ENCODE assay signal across 21 cellular contexts in genomic region chr12:114395755-114396152, GRCh38. TPM values are rescaled to one million over a fixed set of nuclear protein-coding genes. Genes with fewer than 3 reads are reported as not detected.
DNase-seq lines count a peak whose midpoint lies in the region; ATAC-seq, FAIRE-seq and TF ChIP-seq lines count a peak whose summit lies in the region.
"Had no signal": no experiment of that assay in that cellular context is flagged by ENCODE, and none has a peak within 500 bp of the region (broad histone marks: within the 10 kb centered on the region; RNA-seq: fewer than 3 reads in every experiment).

No MANE protein-coding gene starts in this region.

- no peaks in the 10 kb centered on the region for H3K9me3 ChIP-seq in RWPE2 (ENCODE audit: severe bottlenecking)
- no peaks in the 10 kb centered on the region for H3K9me3 ChIP-seq in neural cell (ENCODE audit: low read length)
- H3K9me3 ChIP-seq: body of pancreas, tibial nerve had no signal

- ATAC-seq in RWPE2 (ENCODE audit: low read depth) (peak; percentile 44; the same call in 2 of the 3 replicates), HG03196 (IDR thresholded peaks at IDR 0.05; ENCODE audit: unreplicated experiment) (no peak)
- ATAC-seq: activated CD8-positive, alpha-beta T cell treated with anti-CD3 and anti-CD28 coated beads, Interleukin-2, amount 10 ng/mL, durations not matched to agents 7 days and 5 days; body of pancreas had no signal

- H3F3A ChIP-seq in neural cell (ENCODE audit: insufficient read depth, low read length, poor library complexity, severe bottlenecking): no peaks in the 10 kb centered on the region

- H2AFZ ChIP-seq in neural cell (ENCODE audit: low read depth, low read length): no peak overlapping the region

- H3K79me2 ChIP-seq in neural cell (replicated peaks; ENCODE audit: insufficient read depth, low read length): no peaks in the 10 kb centered on the region

- peak; percentile 57 for DNase-seq in ELF-1 (ENCODE audit: low read depth, low spot score)
- DNase-seq in RWPE2 (ENCODE audit: low spot score): no peak
- DNase-seq in fibroblast of mammary gland (ENCODE audit: low read depth): peak; percentile 67
- DNase-seq in activated naive CD4-positive, alpha-beta T cell (lab: John Stamatoyannopoulos, UW): no peak
- DNase-seq in NCI-H446 treated with DMSO at 0.1 percent for 48 hours (lab: John Stamatoyannopoulos, UW): no peak
- DNase-seq in GM12892 (ENCODE audit: insufficient read length): no peak
- DNase-seq: activated CD8-positive, alpha-beta T cell treated with anti-CD3 and anti-CD28 coated beads, Interleukin-2, amount 10 ng/mL, durations not matched to agents 7 days and 5 days; activated T-cell treated with anti-CD3 and anti-CD28 coated beads, Interleukin-2, amount 50 U/mL, for 48 hours; body of pancreas; Karpas-422; mesenchymal stem cell; NCI-H1105; nephron progenitor cell; stimulated activated naive CD4-positive, alpha-beta T cell; SW 1271 had no signal

- H3K4me3 ChIP-seq in RWPE2 (ENCODE audit: severe bottlenecking) (no peak overlapping the region), fibroblast of mammary gland (ENCODE audit: control insufficient read depth, low read depth, low read length) (no peak overlapping the region), neural cell (ENCODE audit: low read length) (no peak overlapping the region)
- H3K4me3 ChIP-seq: BLaER1, body of pancreas had no signal

- TF ChIP-seq POLR2A in GM12892 (IDR thresholded peaks at IDR 0.05; ENCODE audit: low read depth, low read length): no peak

- FAIRE-seq in GM12892 (lab: Jason Lieb, UNC): no peak
- FAIRE-seq: D721Med had no signal

- H3K9ac ChIP-seq in neural cell (ENCODE audit: low read length): no peak overlapping the region
- H3K9ac ChIP-seq: BLaER1 had no signal

- no peak for TF ChIP-seq EP300 in neural cell (conservative IDR thresholded peaks at IDR 0.05; ENCODE audit: poor library complexity, severe bottlenecking)

- H3K27ac ChIP-seq in RWPE2 (ENCODE audit: poor library complexity, severe bottlenecking) (no peak overlapping the region), neural cell (ENCODE audit: low read length) (no peak overlapping the region)
- H3K27ac ChIP-seq: BLaER1, body of pancreas, tibial nerve, VCaP had no signal

- H3K4me1 ChIP-seq in RWPE2 (ENCODE audit: insufficient read depth, poor library complexity, severe bottlenecking): no peaks in the 10 kb centered on the region
- H3K4me1 ChIP-seq: BLaER1 had no signal

- TF ChIP-seq CTCF in RWPE2 (IDR thresholded peaks at IDR 0.05; ENCODE audit: poor library complexity, severe bottlenecking): no peak
- TF ChIP-seq CTCF in fibroblast of mammary gland (conservative IDR thresholded peaks at IDR 0.05; ENCODE audit: control insufficient read depth, insufficient read depth, low read depth, low read length): no peak
- TF ChIP-seq CTCF in neural cell (IDR thresholded peaks at IDR 0.05; ENCODE audit: poor library complexity, severe bottlenecking): no peak

- no peaks in the 10 kb centered on the region for H3K36me3 ChIP-seq in RWPE2 (ENCODE audit: low read depth)
- no peaks in the 10 kb centered on the region for H3K36me3 ChIP-seq in neural cell (ENCODE audit: insufficient read depth, low read length)
- H3K36me3 ChIP-seq: BLaER1, tibial nerve had no signal

- H3K4me2 ChIP-seq in neural cell (ENCODE audit: low read length): no peak overlapping the region
- H3K4me2 ChIP-seq: BLaER1 had no signal

- no peaks in the 10 kb centered on the region for H3K9me2 ChIP-seq in neural cell (ENCODE audit: insufficient read depth, low read length)

- H4K20me1 ChIP-seq in neural cell (ENCODE audit: insufficient read depth): no peaks in the 10 kb centered on the region

- no peak for TF ChIP-seq RAD21 in neural cell (conservative IDR thresholded peaks at IDR 0.05)

- H3K27me3 ChIP-seq in RWPE2 (ENCODE audit: insufficient read depth, poor library complexity, severe bottlenecking) (peaks cover 99% of the 10 kb centered on the region), neural cell (ENCODE audit: insufficient read depth, low read depth, low read length) (peaks cover 92% of the 10 kb centered on the region)

TF ChIP-seq in neural cell, 6 proteins besides CTCF, POLR2A, EP300 and RAD21:
- TF ChIP-seq MXI1 (conservative IDR thresholded peaks at IDR 0.05; ENCODE audit: poor library complexity, severe bottlenecking) (no peak), TAF1 (IDR thresholded peaks at IDR 0.05; ENCODE audit: low read depth) (no peak), EZH2 (IDR thresholded peaks at IDR 0.05; ENCODE audit: borderline replicate concordance, insufficient read depth, low read length, poor library complexity, severe bottlenecking) (peak; percentile 66), REST (IDR thresholded peaks at IDR 0.05; ENCODE audit: borderline replicate concordance) (no peak), SMC3 (conservative IDR thresholded peaks at IDR 0.05; ENCODE audit: poor library complexity) (no peak), POLR2AphosphoS5 (IDR thresholded peaks at IDR 0.05) (peak; percentile 11)
TF ChIP-seq in neural cell: peak in this region for 2.

RNA-seq across cellular contexts. Expression of gene TBX5, which starts 10.2 kb away (rescaled TPM):
- polyA plus RNA-seq in neural cell: not detected in 2 replicates
- not detected in 2 replicates for polyA minus RNA-seq in neural cell
- not detected for polyA plus RNA-seq in GM12892 (2012; ENCODE audit: missing spikeins)

Comparison
In these comparisons a context has a peak if more than half of its experiments do, and no peak if none do; other contexts are left out.
1. DNase-seq: peak in ELF-1 (single experiment) and fibroblast of mammary gland (single experiment); none in RWPE2 (single experiment), activated naive CD4-positive, alpha-beta T cell (0 of 4), NCI-H446 treated with DMSO at 0.1 percent for 48 hours (single experiment) and GM12892 (single experiment).